8 cellular contexts compared by ENCODE assay signal in genomic region chr2:210170442-210171303, GRCh38. TPM values are rescaled to one million over a fixed set of nuclear protein-coding genes. Genes with fewer than 3 reads are reported as not detected.
A peak's percentile ranks its signal among the peaks of the same experiment; 100 is the strongest.
DNase-seq lines count a peak whose midpoint lies in the region; ATAC-seq and TF ChIP-seq lines count a peak whose summit lies in the region.

No MANE protein-coding gene starts in this region.

- peak overlapping the region; percentile 94 for H3K4me3 Mint-ChIP-seq in activated CD4-positive, alpha-beta memory T cell treated with anti-CD3 and anti-CD28 coated beads for 36 hours

- peaks cover 26% of the 10 kb centered on the region for H3K4me1 Mint-ChIP-seq in activated CD4-positive, alpha-beta memory T cell treated with anti-CD3 and anti-CD28 coated beads for 36 hours (ENCODE audit: low read depth)

- ATAC-seq in GM19438 (IDR thresholded peaks at IDR 0.05; ENCODE audit: low read depth, unreplicated experiment) (peak; percentile 62), HG03571 (IDR thresholded peaks at IDR 0.05; ENCODE audit: unreplicated experiment) (peak; percentile 72)

- H3K27me3 Mint-ChIP-seq in activated CD4-positive, alpha-beta memory T cell treated with anti-CD3 and anti-CD28 coated beads for 36 hours, result peaks cover 3% of the 10 kb centered on the region

- H3K9me3 ChIP-seq in liver (ENCODE audit: control insufficient read depth in 4 of 4, low read length in 3 of 4), result no peaks in the 10 kb centered on the region

- peaks cover 5% of the 10 kb centered on the region for H3K36me3 Mint-ChIP-seq in activated CD4-positive, alpha-beta memory T cell treated with anti-CD3 and anti-CD28 coated beads for 36 hours

- CTCF ChIA-PET in activated CD4-positive, alpha-beta memory T cell treated with anti-CD3 and anti-CD28 coated beads for 36 hours (lab: Charles Lee), result interaction anchor here (1.1 to 2.2 kb wide), 2 partner anchors 26 to 167 kb away, joined by 3 to 5 read pairs; no protein-coding TSS in a partner anchor

- H3K36me3 ChIP-seq in liver (ENCODE audit: control insufficient read depth in 4 of 4, insufficient read depth in 3 of 4, low read depth in 1 of 4, low read length in 3 of 4), result no peaks in the 10 kb centered on the region

- H3K27me3 ChIP-seq in liver (ENCODE audit: control insufficient read depth in 4 of 4, insufficient read depth in 4 of 4, low read length in 3 of 4), result no peaks in the 10 kb centered on the region

- TF ChIP-seq CTCF in liver (IDR thresholded peaks at IDR 0.05; ENCODE audit: low read depth, low read length, missing input control), result no peak

- no peak for TF ChIP-seq RAD21 in liver (IDR thresholded peaks at IDR 0.05)

- H3K27ac ChIP-seq in liver (ENCODE audit: low read depth in 1 of 2, low read length in 2 of 2), result peak overlapping the region; percentile 100

- POLR2A ChIA-PET in activated CD4-positive, alpha-beta memory T cell treated with anti-CD3 and anti-CD28 coated beads for 36 hours (lab: Charles Lee), result interaction anchor here (1.0 kb wide), 1 partner anchor 167 kb away, joined by 4 read pairs; no protein-coding TSS in a partner anchor

- H3K9ac ChIP-seq in liver (ENCODE audit: low read depth in 1 of 2, low read length in 2 of 2), result peak overlapping the region; percentile 85 to 98

- H3K27ac Mint-ChIP-seq in activated CD4-positive, alpha-beta memory T cell treated with anti-CD3 and anti-CD28 coated beads for 36 hours, result peak overlapping the region; percentile 96

- H3K9me3 Mint-ChIP-seq in activated CD4-positive, alpha-beta memory T cell treated with anti-CD3 and anti-CD28 coated beads for 36 hours, result no peaks in the 10 kb centered on the region

- intact Hi-C loops in activated CD4-positive, alpha-beta memory T cell treated with anti-CD3 and anti-CD28 coated beads for 36 hours (cut with micrococcal nuclease), result loop anchor here (1.0 to 5.0 kb wide), 3 partner anchors 168 to 1903 kb away; partner anchors contain the start of genes PIKFYVE and RPE

- H3K4me3 ChIP-seq in liver (ENCODE audit: low read depth in 1 of 3, low read length in 3 of 3), result peak overlapping the region; percentile 70 to 98 (median 75)

- H3K4me1 ChIP-seq in liver (ENCODE audit: control insufficient read depth in 4 of 4, insufficient read depth in 4 of 4, low read length in 3 of 4), result peaks cover 0 to 35% (median 22%) of the 10 kb centered on the region in 4 donors

- DNase-seq in CD1c-positive myeloid dendritic cell (ENCODE audit: extremely low spot score) (peak; percentile 99), NCI-H774 (lab: John Stamatoyannopoulos, UW) (peak; percentile 90), dermis microvascular lymphatic vessel endothelial cell (ENCODE audit: low read depth in 2 of 2) (peak; percentile 94 to 98)
- peak; percentile 98 for DNase-seq in activated CD4-positive, alpha-beta memory T cell treated with anti-CD3 and anti-CD28 coated beads for 36 hours
- peak; percentile 98 for DNase-seq in stimulated activated CD4-positive, alpha-beta T cell treated with anti-CD3 and anti-CD28 coated beads, Interleukin-4, amount 100 ng/mL, for 1 hour

- under 1% methylated on average over 64 of the region's 64 CpGs for WGBS in liver

TF ChIP-seq in liver, 16 proteins besides CTCF, POLR2A, EP300 and RAD21:
- peak; percentile 3 to 54 for TF ChIP-seq JUND (IDR thresholded peaks at IDR 0.05)
- no peak for TF ChIP-seq YY1 (IDR thresholded peaks at IDR 0.05)
- TF ChIP-seq TAF1 (conservative IDR thresholded peaks at IDR 0.05), result peak; percentile 42
- no peak for TF ChIP-seq EGR1 (IDR thresholded peaks at IDR 0.05; ENCODE audit: low read depth in 2 of 2)
- no peak for TF ChIP-seq FOXA2 (IDR thresholded peaks at IDR 0.05)
- TF ChIP-seq SP1 (IDR thresholded peaks at IDR 0.05), result peak; percentile 8
- no peak for TF ChIP-seq HNF4G (IDR thresholded peaks at IDR 0.05)
- no peak for TF ChIP-seq GABPA (IDR thresholded peaks at IDR 0.05 in 1 of 2, conservative IDR thresholded peaks at IDR 0.05 in 1 of 2)
- TF ChIP-seq HNF4A (conservative IDR thresholded peaks at IDR 0.05), result no peak
- peak; percentile 86 for TF ChIP-seq ATF3 (IDR thresholded peaks at IDR 0.05)
- no peak for TF ChIP-seq FOXA1 (IDR thresholded peaks at IDR 0.05)
- TF ChIP-seq MAX (IDR thresholded peaks at IDR 0.05), result no peak
- TF ChIP-seq NR2F2 (IDR thresholded peaks at IDR 0.05), result no peak
- TF ChIP-seq REST (IDR thresholded peaks at IDR 0.05), result peak; percentile 55
- no peak for TF ChIP-seq RXRA (IDR thresholded peaks at IDR 0.05)
- TF ChIP-seq ZBTB33 (IDR thresholded peaks at IDR 0.05), result no peak

RNA-seq across cellular contexts. Expression of gene KANSL1L, which starts 0.5 kb away (rescaled TPM):
- 1 to 10 TPM; 4.0 to 4.6 TPM for total RNA-seq in activated CD4-positive, alpha-beta memory T cell treated with anti-CD3 and anti-CD28 coated beads for 36 hours
- total RNA-seq in dermis microvascular lymphatic vessel endothelial cell (12.2 and 19.5 TPM in 2 replicates), liver (10 to 100 TPM; 18.3 to 31.6 TPM)
- 1 to 10 TPM; 2.1 to 4.4 TPM for polyA plus RNA-seq in liver

RNA-seq across cellular contexts. Expression of gene ACADL, which starts 54.6 kb away (rescaled TPM):
- total RNA-seq in activated CD4-positive, alpha-beta memory T cell treated with anti-CD3 and anti-CD28 coated beads for 36 hours, result not detected
- total RNA-seq in dermis microvascular lymphatic vessel endothelial cell (not detected in 2 replicates), liver (10 to 100 TPM in 1 of 2 donors, 1 to 10 TPM in 1; 1.9 to 19.6 TPM)
- polyA plus RNA-seq in liver, result 10 to 100 TPM; 10.8 to 22.3 TPM

Comparison
In these comparisons a context has a peak if more than half of its experiments do, and no peak if none do; other contexts are left out.
1. Peak in every context shown above with its lines: DNase-seq, ATAC-seq, H3K4me3 ChIP-seq and H3K27ac ChIP-seq.